Comparison of ENCODE assay signal across 17 cellular contexts in genomic region chr11:15180212-15180814, GRCh38.
A peak's percentile ranks its signal among the peaks of the same experiment; 100 is the strongest.
DNase-seq lines count a peak whose midpoint lies in the region; ATAC-seq, FAIRE-seq and TF ChIP-seq lines count a peak whose summit lies in the region.
"Had no signal": no experiment of that assay in that cellular context is flagged by ENCODE, and none has a peak within 500 bp of the region (broad histone marks: within the 10 kb centered on the region; RNA-seq: fewer than 3 reads in every experiment).

No MANE protein-coding gene starts in this region.

- peak; percentile 79 for ATAC-seq in GM18873 (IDR thresholded peaks at IDR 0.05; ENCODE audit: low FRiP score, unreplicated experiment)
- peak; percentile 85 for ATAC-seq in GM21619 (IDR thresholded peaks at IDR 0.05; ENCODE audit: unreplicated experiment)
- ATAC-seq in HG03342 (IDR thresholded peaks at IDR 0.05; ENCODE audit: unreplicated experiment): peak; percentile 51
- ATAC-seq in GM21737 (IDR thresholded peaks at IDR 0.05; ENCODE audit: unreplicated experiment): no peak
- ATAC-seq: activated T-helper 17 cell treated with anti-CD3 and anti-CD28 coated beads, Interleukin-2, amount 50 U/mL, for 72 hours; left ventricle myocardium superior had no signal

- no peak for TF ChIP-seq POLR2A in uterus (IDR thresholded peaks at IDR 0.05)

- H3K4me3 ChIP-seq in uterus: no peak overlapping the region

- intact Hi-C loops in uterus (cut with DNase I; ENCODE audit: low total_unique reads): no loop called here

- H3K27me3 ChIP-seq in uterus: no peaks in the 10 kb centered on the region
- H3K27me3 ChIP-seq: brain microvascular endothelial cell had no signal

- no peak for FAIRE-seq in HTR-8/SVneo (lab: Jason Lieb, UNC)

- no peak for TF ChIP-seq CTCF in uterus (IDR thresholded peaks at IDR 0.05)

- no peak overlapping the region for H3K27ac ChIP-seq in uterus
- H3K27ac ChIP-seq: brain microvascular endothelial cell had no signal

- no peaks in the 10 kb centered on the region for H3K9me3 ChIP-seq in uterus

- no peaks in the 10 kb centered on the region for H3K4me1 ChIP-seq in uterus

- DNase-seq in islet precursor cell: peak; percentile 20
- no peak for DNase-seq in central memory CD4-positive, alpha-beta T cell
- DNase-seq in uterus: no peak
- no peak for DNase-seq in HTR-8/SVneo (ENCODE audit: insufficient read length, low spot score)
- DNase-seq: activated CD4-positive, alpha-beta T cell treated with anti-CD3 and anti-CD28 coated beads, Interleukin-2, amount 10 ng/mL, durations not matched to agents 24 days and 14 days; brain microvascular endothelial cell; CD4-positive, CD25-positive, alpha-beta regulatory T cell; GF-D8; hippocampal formation; left ventricle myocardium superior; NCI-H1436 treated with DMSO at 0.1 percent for 48 hours; NCI-H510A had no signal

- H3K36me3 ChIP-seq in uterus: no peaks in the 10 kb centered on the region
- H3K36me3 ChIP-seq: brain microvascular endothelial cell had no signal
